Comparison of ENCODE assay signal across 1 cellular context in the genomic region with DNA sequence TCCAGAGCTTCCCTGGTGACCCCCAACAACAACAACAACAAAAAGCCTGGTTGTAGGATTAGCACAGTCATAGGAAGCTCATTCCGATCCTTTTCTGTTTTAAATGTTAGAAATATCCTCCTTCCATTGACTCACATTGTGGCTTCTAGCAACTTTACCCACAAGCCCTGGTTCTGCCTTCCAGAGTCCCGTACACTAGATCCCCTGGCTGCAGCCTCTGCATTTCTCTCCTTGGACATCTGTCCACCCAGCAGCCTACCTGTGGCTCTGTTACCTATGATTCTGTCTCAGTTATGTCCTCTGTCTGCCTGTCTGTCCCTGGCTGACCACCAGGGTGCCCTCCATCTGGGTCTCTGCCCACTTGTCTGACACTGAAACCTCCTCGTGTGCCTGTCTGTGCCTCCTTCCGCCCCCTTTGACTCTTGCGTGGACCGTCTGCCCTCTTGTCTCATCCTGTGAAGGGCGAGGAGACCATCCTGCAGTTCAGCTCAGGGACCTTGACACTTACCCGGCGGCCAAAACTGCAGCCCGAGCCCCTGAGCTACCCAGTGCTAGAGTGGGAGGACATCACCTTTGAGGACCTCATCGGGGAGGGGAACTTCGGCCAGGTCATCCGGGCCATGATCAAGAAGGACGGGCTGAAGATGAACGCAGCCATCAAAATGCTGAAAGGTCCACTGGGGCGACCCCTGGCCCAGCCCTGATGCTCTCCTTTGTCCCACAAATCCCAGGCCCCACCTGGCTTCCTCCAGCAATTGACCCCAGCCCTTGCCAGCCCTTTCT.
TF ChIP-seq lines count a peak whose summit lies in the region.

No MANE protein-coding gene starts in this region.

TF ChIP-seq in H1, 55 proteins besides CTCF, POLR2A, EP300 and RAD21:
- no peak for TF ChIP-seq CREB1 (IDR thresholded peaks at IDR 0.05)
- TF ChIP-seq, protein P1, sequence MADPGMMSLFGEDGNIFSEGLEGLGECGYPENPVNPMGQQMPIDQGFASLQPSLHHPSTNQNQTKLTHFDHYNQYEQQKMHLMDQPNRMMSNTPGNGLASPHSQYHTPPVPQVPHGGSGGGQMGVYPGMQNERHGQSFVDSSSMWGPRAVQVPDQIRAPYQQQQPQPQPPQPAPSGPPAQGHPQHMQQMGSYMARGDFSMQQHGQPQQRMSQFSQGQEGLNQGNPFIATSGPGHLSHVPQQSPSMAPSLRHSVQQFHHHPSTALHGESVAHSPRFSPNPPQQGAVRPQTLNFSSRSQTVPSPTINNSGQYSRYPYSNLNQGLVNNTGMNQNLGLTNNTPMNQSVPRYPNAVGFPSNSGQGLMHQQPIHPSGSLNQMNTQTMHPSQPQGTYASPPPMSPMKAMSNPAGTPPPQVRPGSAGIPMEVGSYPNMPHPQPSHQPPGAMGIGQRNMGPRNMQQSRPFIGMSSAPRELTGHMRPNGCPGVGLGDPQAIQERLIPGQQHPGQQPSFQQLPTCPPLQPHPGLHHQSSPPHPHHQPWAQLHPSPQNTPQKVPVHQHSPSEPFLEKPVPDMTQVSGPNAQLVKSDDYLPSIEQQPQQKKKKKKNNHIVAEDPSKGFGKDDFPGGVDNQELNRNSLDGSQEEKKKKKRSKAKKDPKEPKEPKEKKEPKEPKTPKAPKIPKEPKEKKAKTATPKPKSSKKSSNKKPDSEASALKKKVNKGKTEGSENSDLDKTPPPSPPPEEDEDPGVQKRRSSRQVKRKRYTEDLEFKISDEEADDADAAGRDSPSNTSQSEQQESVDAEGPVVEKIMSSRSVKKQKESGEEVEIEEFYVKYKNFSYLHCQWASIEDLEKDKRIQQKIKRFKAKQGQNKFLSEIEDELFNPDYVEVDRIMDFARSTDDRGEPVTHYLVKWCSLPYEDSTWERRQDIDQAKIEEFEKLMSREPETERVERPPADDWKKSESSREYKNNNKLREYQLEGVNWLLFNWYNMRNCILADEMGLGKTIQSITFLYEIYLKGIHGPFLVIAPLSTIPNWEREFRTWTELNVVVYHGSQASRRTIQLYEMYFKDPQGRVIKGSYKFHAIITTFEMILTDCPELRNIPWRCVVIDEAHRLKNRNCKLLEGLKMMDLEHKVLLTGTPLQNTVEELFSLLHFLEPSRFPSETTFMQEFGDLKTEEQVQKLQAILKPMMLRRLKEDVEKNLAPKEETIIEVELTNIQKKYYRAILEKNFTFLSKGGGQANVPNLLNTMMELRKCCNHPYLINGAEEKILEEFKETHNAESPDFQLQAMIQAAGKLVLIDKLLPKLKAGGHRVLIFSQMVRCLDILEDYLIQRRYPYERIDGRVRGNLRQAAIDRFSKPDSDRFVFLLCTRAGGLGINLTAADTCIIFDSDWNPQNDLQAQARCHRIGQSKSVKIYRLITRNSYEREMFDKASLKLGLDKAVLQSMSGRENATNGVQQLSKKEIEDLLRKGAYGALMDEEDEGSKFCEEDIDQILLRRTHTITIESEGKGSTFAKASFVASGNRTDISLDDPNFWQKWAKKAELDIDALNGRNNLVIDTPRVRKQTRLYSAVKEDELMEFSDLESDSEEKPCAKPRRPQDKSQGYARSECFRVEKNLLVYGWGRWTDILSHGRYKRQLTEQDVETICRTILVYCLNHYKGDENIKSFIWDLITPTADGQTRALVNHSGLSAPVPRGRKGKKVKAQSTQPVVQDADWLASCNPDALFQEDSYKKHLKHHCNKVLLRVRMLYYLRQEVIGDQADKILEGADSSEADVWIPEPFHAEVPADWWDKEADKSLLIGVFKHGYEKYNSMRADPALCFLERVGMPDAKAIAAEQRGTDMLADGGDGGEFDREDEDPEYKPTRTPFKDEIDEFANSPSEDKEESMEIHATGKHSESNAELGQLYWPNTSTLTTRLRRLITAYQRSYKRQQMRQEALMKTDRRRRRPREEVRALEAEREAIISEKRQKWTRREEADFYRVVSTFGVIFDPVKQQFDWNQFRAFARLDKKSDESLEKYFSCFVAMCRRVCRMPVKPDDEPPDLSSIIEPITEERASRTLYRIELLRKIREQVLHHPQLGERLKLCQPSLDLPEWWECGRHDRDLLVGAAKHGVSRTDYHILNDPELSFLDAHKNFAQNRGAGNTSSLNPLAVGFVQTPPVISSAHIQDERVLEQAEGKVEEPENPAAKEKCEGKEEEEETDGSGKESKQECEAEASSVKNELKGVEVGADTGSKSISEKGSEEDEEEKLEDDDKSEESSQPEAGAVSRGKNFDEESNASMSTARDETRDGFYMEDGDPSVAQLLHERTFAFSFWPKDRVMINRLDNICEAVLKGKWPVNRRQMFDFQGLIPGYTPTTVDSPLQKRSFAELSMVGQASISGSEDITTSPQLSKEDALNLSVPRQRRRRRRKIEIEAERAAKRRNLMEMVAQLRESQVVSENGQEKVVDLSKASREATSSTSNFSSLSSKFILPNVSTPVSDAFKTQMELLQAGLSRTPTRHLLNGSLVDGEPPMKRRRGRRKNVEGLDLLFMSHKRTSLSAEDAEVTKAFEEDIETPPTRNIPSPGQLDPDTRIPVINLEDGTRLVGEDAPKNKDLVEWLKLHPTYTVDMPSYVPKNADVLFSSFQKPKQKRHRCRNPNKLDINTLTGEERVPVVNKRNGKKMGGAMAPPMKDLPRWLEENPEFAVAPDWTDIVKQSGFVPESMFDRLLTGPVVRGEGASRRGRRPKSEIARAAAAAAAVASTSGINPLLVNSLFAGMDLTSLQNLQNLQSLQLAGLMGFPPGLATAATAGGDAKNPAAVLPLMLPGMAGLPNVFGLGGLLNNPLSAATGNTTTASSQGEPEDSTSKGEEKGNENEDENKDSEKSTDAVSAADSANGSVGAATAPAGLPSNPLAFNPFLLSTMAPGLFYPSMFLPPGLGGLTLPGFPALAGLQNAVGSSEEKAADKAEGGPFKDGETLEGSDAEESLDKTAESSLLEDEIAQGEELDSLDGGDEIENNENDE (IDR thresholded peaks at IDR 0.05; ENCODE audit: insufficient replicate concordance, low read length): no peak
- no peak for TF ChIP-seq FOSL1 (IDR thresholded peaks at IDR 0.05; ENCODE audit: insufficient read depth, low read depth, low read length)
- TF ChIP-seq JUND (IDR thresholded peaks at IDR 0.05; ENCODE audit: low read length): no peak
- TF ChIP-seq PHF8 (conservative IDR thresholded peaks at IDR 0.05; ENCODE audit: low read depth, low read length): no peak
- TF ChIP-seq, protein P2, sequence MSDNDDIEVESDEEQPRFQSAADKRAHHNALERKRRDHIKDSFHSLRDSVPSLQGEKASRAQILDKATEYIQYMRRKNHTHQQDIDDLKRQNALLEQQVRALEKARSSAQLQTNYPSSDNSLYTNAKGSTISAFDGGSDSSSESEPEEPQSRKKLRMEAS (IDR thresholded peaks at IDR 0.05): no peak
- no peak for TF ChIP-seq RNF2 (IDR thresholded peaks at IDR 0.05; ENCODE audit: borderline replicate concordance, low read depth, low read length, missing control alignments, poor library complexity, severe bottlenecking)
- TF ChIP-seq TAF1 (IDR thresholded peaks at IDR 0.05; ENCODE audit: low read depth, low read length): no peak
- no peak for TF ChIP-seq KDM1A (IDR thresholded peaks at IDR 0.05; ENCODE audit: borderline replicate concordance, low read length)
- TF ChIP-seq RFX5 (IDR thresholded peaks at IDR 0.05; ENCODE audit: borderline replicate concordance, low read depth, low read length): no peak
- no peak for TF ChIP-seq KDM4A (IDR thresholded peaks at IDR 0.05; ENCODE audit: low read depth, low read length, severe bottlenecking)
- no peak for TF ChIP-seq SAP30 (IDR thresholded peaks at IDR 0.05; ENCODE audit: insufficient read depth, insufficient replicate concordance, low read length)
- TF ChIP-seq SRF (IDR thresholded peaks at IDR 0.05; ENCODE audit: low read depth, low read length): no peak
- TF ChIP-seq HDAC6 (IDR thresholded peaks at IDR 0.05; ENCODE audit: low read depth, low read length): no peak
- TF ChIP-seq SP2 (IDR thresholded peaks at IDR 0.05; ENCODE audit: low read length): no peak
- no peak for TF ChIP-seq TCF12 (IDR thresholded peaks at IDR 0.05; ENCODE audit: low read depth, low read length)
- TF ChIP-seq TAF7 (optimal IDR thresholded peaks at IDR 0.05; ENCODE audit: borderline replicate concordance, low read depth, low read length): no peak
TF ChIP-seq in H1: peak in this region for 0.
